ENCODE assay signal across 10 cellular contexts in the genomic region with DNA sequence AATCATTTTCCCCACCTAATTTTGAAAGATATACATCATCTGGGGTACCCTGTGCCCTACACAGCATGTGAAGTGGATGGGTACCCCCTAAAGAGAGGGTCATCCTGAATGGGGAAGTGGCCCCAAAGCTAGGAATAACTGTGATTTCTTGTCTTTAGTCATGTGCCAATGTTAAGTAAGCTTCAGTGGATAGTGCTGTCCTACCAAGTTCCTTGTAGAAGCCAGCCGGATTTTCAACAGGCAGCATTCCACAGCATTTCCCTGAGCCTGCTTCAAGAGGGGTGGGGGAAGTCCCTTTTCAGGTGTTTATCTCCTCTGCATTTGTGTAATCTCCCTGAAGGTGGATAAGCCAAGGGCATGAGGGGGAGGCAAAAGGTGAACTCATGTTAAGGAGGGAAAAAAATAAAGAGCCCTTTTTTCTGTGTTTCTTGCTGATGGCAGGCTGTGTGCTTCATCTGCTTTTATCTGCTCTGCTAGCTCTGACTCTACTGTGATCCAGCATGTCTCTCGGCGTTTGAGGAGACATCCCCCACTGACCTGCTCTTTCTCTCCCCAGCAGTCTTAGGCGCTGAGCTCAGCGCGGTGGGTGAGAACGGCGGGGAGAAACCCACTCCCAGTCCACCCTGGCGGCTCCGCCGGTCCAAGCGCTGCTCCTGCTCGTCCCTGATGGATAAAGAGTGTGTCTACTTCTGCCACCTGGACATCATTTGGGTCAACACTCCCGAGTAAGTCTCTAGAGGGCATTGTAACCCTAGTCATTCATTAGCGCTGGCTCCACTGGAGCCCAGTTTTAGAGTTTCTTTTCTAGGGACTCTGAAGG. TPM values are rescaled to one million over a fixed set of nuclear protein-coding genes. Genes with fewer than 3 reads are reported as not detected.
DNase-seq lines count a peak whose midpoint lies in the region; ATAC-seq, FAIRE-seq and TF ChIP-seq lines count a peak whose summit lies in the region.
"Had no signal": no experiment of that assay in that cellular context is flagged by ENCODE, and none has a peak within 500 bp of the region (broad histone marks: within the 10 kb centered on the region; RNA-seq: fewer than 3 reads in every experiment).

No MANE protein-coding gene starts in this region.

- peaks cover 41% of the 10 kb centered on the region for H3K4me1 ChIP-seq in HepG2 (ENCODE audit: insufficient read depth, low read length)

- peaks cover 0 to 37% of the 10 kb centered on the region in 2 experiments; a peak in 3 of 5 replicates for H3K27me3 ChIP-seq in HepG2 (ENCODE audit: control insufficient read depth in 1 of 2, insufficient read depth in 2 of 2, low read length in 2 of 2)

- no peak for DNase-seq in Right ventricle myocardium superior
- no peak for DNase-seq in Right ventricle myocardium inferior (ENCODE audit: missing footprints)
- DNase-seq in MCF 10A (ENCODE audit: unreplicated experiment) = peak; percentile 62
- DNase-seq in HepG2 (ENCODE audit: low spot score) = peak; percentile 73
- no peak for DNase-seq in DMS 273 treated with DMSO at 0.1 percent for 48 hours (lab: John Stamatoyannopoulos, UW)
- DNase-seq in activated CD4-positive, alpha-beta T cell treated with anti-CD3 and anti-CD28 coated beads for 4 hours = no peak
- DNase-seq: activated T-cell treated with anti-CD3 and anti-CD28 coated beads, Interleukin-2, amount 50 U/mL, for 48 hours; CD8-positive, alpha-beta memory T cell had no signal

- H3K9ac ChIP-seq in HepG2 (ENCODE audit: insufficient read depth, low read depth, low read length) = no peak overlapping the region

- BruUV-seq in MCF 10A (replicated peaks; lab: Mats Ljungman, UMichigan) (no TSS peak), HepG2 (replicated peaks; lab: Mats Ljungman, UMichigan) (no TSS peak)

- H3K4me1 Mint-ChIP-seq in MCF 10A (ENCODE audit: insufficient read depth, unreplicated experiment) = peaks cover 69% of the 10 kb centered on the region

- H3K9me3 ChIP-seq in HepG2 (ENCODE audit: low read length) = no peaks in the 10 kb centered on the region

- TF ChIP-seq RAD21 in HepG2 (CRISPR knock-in tag; IDR thresholded peaks at IDR 0.05) = peak; percentile 73

- TF ChIP-seq EP300 in HepG2 (IDR thresholded peaks at IDR 0.05; ENCODE audit: low read depth in 2 of 2, low read length in 2 of 2) (no peak), HepG2 (CRISPR knock-in tag; IDR thresholded peaks at IDR 0.05; ENCODE audit: borderline replicate concordance) (no peak)

- WGBS in HepG2 (ENCODE audit: low lambda C conversion rate) = 12% methylated on average over 15 of the region's 15 CpGs

- H3K27me3 Mint-ChIP-seq in MCF 10A (ENCODE audit: insufficient read depth, unreplicated experiment) = no peaks in the 10 kb centered on the region

- TF ChIP-seq POLR2A in HepG2 (IDR thresholded peaks at IDR 0.05; ENCODE audit: insufficient read depth in 1 of 2, low read depth in 2 of 2, low read length in 2 of 2) = no peak

- peak overlapping the region; percentile 94 for H3K27ac Mint-ChIP-seq in MCF 10A (ENCODE audit: low read depth, unreplicated experiment)

- H3K79me2 ChIP-seq in HepG2 (ENCODE audit: insufficient read depth, low read length) = no peaks in the 10 kb centered on the region

- POLR2A ChIA-PET in MCF 10A (lab: Yijun Ruan, JAX) (interaction anchor here (0.7 to 21.2 kb wide), 13 partner anchors 9 to 521 kb away, joined by 3 to 371 read pairs (median 19); no protein-coding TSS in a partner anchor), HepG2 (lab: Yijun Ruan, JAX) (interaction anchor here (0.7 to 1.5 kb wide), 2 partner anchors 33 to 72 kb away, joined by 3 to 5 read pairs; no protein-coding TSS in a partner anchor)

- ATAC-seq in Right ventricle myocardium superior (ENCODE audit: poor library complexity) (peak; percentile 42), Right ventricle myocardium inferior (no peak), HepG2 (peak; percentile 79), GM18520 (IDR thresholded peaks at IDR 0.05; ENCODE audit: unreplicated experiment) (no peak), GM19467 (IDR thresholded peaks at IDR 0.05; ENCODE audit: unreplicated experiment) (no peak)

- TF ChIP-seq CTCF in MCF 10A (IDR thresholded peaks at IDR 0.05; ENCODE audit: unreplicated experiment) = peak; percentile 32
- TF ChIP-seq CTCF in HepG2 (CRISPR knock-in tag; IDR thresholded peaks at IDR 0.05) = peak; percentile 86

- peaks cover 25% of the 10 kb centered on the region for H3K36me3 Mint-ChIP-seq in MCF 10A (ENCODE audit: insufficient read depth, unreplicated experiment)
- H3K36me3 Mint-ChIP-seq: CD8-positive, alpha-beta memory T cell had no signal

- peak; percentile 52 for FAIRE-seq in HepG2 (lab: Jason Lieb, UNC)

- CTCF ChIA-PET in MCF 10A (lab: Yijun Ruan, JAX) = interaction anchor here (0.6 to 7.3 kb wide), 24 partner anchors 10 to 706 kb away, joined by 3 to 197 read pairs (median 4); no protein-coding TSS in a partner anchor
- CTCF ChIA-PET in HepG2 (lab: Yijun Ruan, JAX; ENCODE audit: low intra/inter-chr PET ratio, low total read pairs) = interaction anchor here (0.7 to 5.5 kb wide), 4 partner anchors 212 to 636 kb away, joined by 3 to 35 read pairs (median 12); no protein-coding TSS in a partner anchor

- peak overlapping the region; percentile 75 for H3K4me3 Mint-ChIP-seq in MCF 10A (ENCODE audit: unreplicated experiment)

- in situ Hi-C loops in HepG2 (cut with HindIII; ENCODE audit: extremely low pct_ligation_motif_present, low pct_unique_long_range_greater_than_20kb) = loop anchor here (5.0 kb wide), 1 partner anchor 310 kb away; no protein-coding TSS in a partner anchor

- H2AFZ ChIP-seq in HepG2 (ENCODE audit: low read length) = no peak overlapping the region

- H4K20me1 ChIP-seq in HepG2 (ENCODE audit: insufficient read depth, low read length) = no peaks in the 10 kb centered on the region

- H3K9me3 Mint-ChIP-seq in MCF 10A (ENCODE audit: unreplicated experiment) = no peaks in the 10 kb centered on the region
- H3K9me3 Mint-ChIP-seq: CD8-positive, alpha-beta memory T cell had no signal

- peak overlapping the region in 2 of 3 experiments; percentile 26 to 56; a peak in 3 of 6 replicates for H3K4me3 ChIP-seq in HepG2 (replicated peaks in 1 of 3; ENCODE audit: insufficient read depth in 1 of 3, low read depth in 2 of 3, low read length in 3 of 3)

- no peak overlapping the region for H3K27ac ChIP-seq in HepG2 (ENCODE audit: extremely low read length, insufficient read depth, low read length)

- intact Hi-C loops in Right ventricle myocardium superior (cut with DNase I) (loop anchor here (5.0 kb wide), 1 partner anchor 310 kb away; no protein-coding TSS in a partner anchor), Right ventricle myocardium inferior (cut with DNase I) (loop anchor here (1.0 kb wide), 1 partner anchor 314 kb away; no protein-coding TSS in a partner anchor), MCF 10A (cut with micrococcal nuclease) (loop anchor here (1.0 to 5.0 kb wide), 5 partner anchors 19 to 603 kb away; a partner anchor contains a TSS), HepG2 (cut with micrococcal nuclease; ENCODE audit: unreplicated experiment) (loop anchor here (1.0 to 5.0 kb wide), 4 partner anchors 80 to 313 kb away; no protein-coding TSS in a partner anchor)

- peaks cover 0 to 1% of the 10 kb centered on the region in 2 experiments; a peak in 1 of 5 replicates for H3K36me3 ChIP-seq in HepG2 (replicated peaks in 1 of 2; ENCODE audit: control insufficient read depth in 1 of 2, insufficient read depth in 2 of 2, low read length in 2 of 2)

- H3K4me2 ChIP-seq in HepG2 (ENCODE audit: low read depth, low read length) = peak overlapping the region; percentile 46

TF ChIP-seq in HepG2, 621 proteins besides CTCF, POLR2A, EP300 and RAD21 (continues in another document):
- TF ChIP-seq HOXA5 (CRISPR knock-in tag; IDR thresholded peaks at IDR 0.05) = 0 out of 2 replicates have a peak, but pooled peaks have one; percentile 42

RNA-seq across cellular contexts. Expression of a gene that starts 1.8 kb away (rescaled TPM):
- total RNA-seq in Right ventricle myocardium superior (2.2 TPM), Right ventricle myocardium inferior (2.9 TPM), MCF 10A (2022) (1.2 and 2.7 TPM in 2 replicates), HepG2 (2016; rRNA removed; fragmentation: Illumina TruSeq; extraction: Trizol) (0.15 and 0.21 TPM in 2 replicates)
- 0.10 TPM in 1 of 2 replicates, not detected in the other for total RNA-seq in HepG2 (2016; cell fraction: cytosol; rRNA removed; fragmentation: Illumina TruSeq; extraction: Trizol; ENCODE audit: low read depth)
- total RNA-seq in HepG2 (2016; cell fraction: insoluble cytoplasmic fraction; rRNA removed; fragmentation: Illumina TruSeq; extraction: Trizol) = 0.22 TPM in 1 of 2 replicates, not detected in the other
- total RNA-seq in HepG2 (2016; cell fraction: membrane; rRNA removed; fragmentation: Illumina TruSeq; extraction: Trizol) = 0.07 and 0.22 TPM in 2 replicates
- 0.25 and 0.53 TPM in 2 replicates for total RNA-seq in HepG2 (2016; cell fraction: nucleus; rRNA removed; fragmentation: Illumina TruSeq; extraction: Trizol)
- polyA plus RNA-seq in HepG2 (2011; rRNA removed) = 0.78 and 1.2 TPM in 2 replicates
- 0.50 and 0.72 TPM in 2 replicates for polyA plus RNA-seq in HepG2 (2011; cell fraction: cytosol; rRNA removed)
- 1.3 TPM in 2 replicates for polyA plus RNA-seq in HepG2 (2011; cell fraction: nucleus; rRNA removed)
- 6.0 and 7.3 TPM in 2 replicates for polyA plus RNA-seq in HepG2 (2012)
- not detected in 2 replicates for polyA plus RNA-seq in HepG2 (2016; cell fraction: cytosol; fragmentation: Illumina TruSeq; extraction: Trizol; ENCODE audit: low read depth)
- polyA plus RNA-seq in HepG2 (2016; cell fraction: insoluble cytoplasmic fraction; fragmentation: Illumina TruSeq; extraction: Trizol; ENCODE audit: low read depth) = not detected in 2 replicates
- not detected in 2 replicates for polyA plus RNA-seq in HepG2 (2016; cell fraction: membrane; fragmentation: Illumina TruSeq; extraction: Trizol; ENCODE audit: low read depth)
- 0.90 and 1.3 TPM in 2 replicates for polyA plus RNA-seq in HepG2 (2016; cell fraction: nucleus; fragmentation: Illumina TruSeq; extraction: Trizol; ENCODE audit: insufficient read depth, low read depth)
- polyA minus RNA-seq in HepG2 (2011; rRNA and poly(A)+ RNA removed; ENCODE audit: low replicate concordance) = 1.0 TPM in 2 replicates
- polyA minus RNA-seq in HepG2 (2011; cell fraction: cytosol; rRNA and poly(A)+ RNA removed) = 0.30 and 0.88 TPM in 2 replicates
- polyA minus RNA-seq in HepG2 (2011; cell fraction: nucleus; rRNA and poly(A)+ RNA removed) = 0.62 and 0.77 TPM in 2 replicates
- polyA plus RNA-seq: CD8-positive, alpha-beta memory T cell had no signal

Comparison
In these comparisons a context has a peak if more than half of its experiments do, and no peak if none do; other contexts are left out.
1. ATAC-seq: peak in Right ventricle myocardium superior (single experiment) and HepG2 (single experiment); none in Right ventricle myocardium inferior (single experiment), GM18520 (single experiment) and GM19467 (single experiment).
2. DNase-seq: peak in MCF 10A (single experiment) and HepG2 (single experiment); none in Right ventricle myocardium superior (single experiment), Right ventricle myocardium inferior (single experiment), DMS 273 treated with DMSO at 0.1 percent for 48 hours (single experiment) and activated CD4-positive, alpha-beta T cell treated with anti-CD3 and anti-CD28 coated beads for 4 hours (0 of 2).